In genomic region chr2:9961014-9961413, GRCh38 we compare ENCODE assay signal across 22 cellular contexts. TPM values are rescaled to one million over a fixed set of nuclear protein-coding genes. Genes with fewer than 3 reads are reported as not detected.
DNase-seq lines count a peak whose midpoint lies in the region; TF ChIP-seq lines count a peak whose summit lies in the region.
"Had no signal": no experiment of that assay in that cellular context is flagged by ENCODE, and none has a peak within 500 bp of the region (broad histone marks: within the 10 kb centered on the region; RNA-seq: fewer than 3 reads in every experiment).

No MANE protein-coding gene starts in this region.

- peaks cover 0 to 3% of the 10 kb centered on the region in 2 experiments for H3K4me1 ChIP-seq in trophoblast cell (ENCODE audit: control insufficient read depth in 1 of 2, insufficient read depth in 2 of 2, low read length in 2 of 2)
- no peaks in the 10 kb centered on the region for H3K4me1 ChIP-seq in HAP-1

- peak overlapping the region; percentile 27 for H3K4ac ChIP-seq in trophoblast cell (ENCODE audit: low read depth, low read length)

- no peak overlapping the region for H3K27ac Mint-ChIP-seq in activated naive CD8-positive, alpha-beta T cell treated with anti-CD3 and anti-CD28 coated beads for 36 hours
- H3K27ac Mint-ChIP-seq: CD14-positive monocyte had no signal

- TF ChIP-seq POLR2A in erythroblast (IDR thresholded peaks at IDR 0.05; ENCODE audit: low read length), result peak; percentile 20

- H3K4me3 Mint-ChIP-seq in activated naive CD8-positive, alpha-beta T cell treated with anti-CD3 and anti-CD28 coated beads for 36 hours, result no peak overlapping the region
- H3K4me3 Mint-ChIP-seq: CD14-positive monocyte had no signal

- peaks cover 13% of the 10 kb centered on the region for H3K27me3 Mint-ChIP-seq in activated naive CD8-positive, alpha-beta T cell treated with anti-CD3 and anti-CD28 coated beads for 36 hours

- H3K27ac ChIP-seq in trophoblast cell (ENCODE audit: low read depth, low read length), result no peak overlapping the region
- H3K27ac ChIP-seq: KMS-11, SJCRH30 had no signal

- DNase-seq in NCI-H748 (lab: John Stamatoyannopoulos, UW; ENCODE audit: unreplicated experiment), result peak; percentile 12
- DNase-seq in NCI-H748 treated with DMSO at 0.1 percent for 48 hours (lab: John Stamatoyannopoulos, UW), result no peak
- peak; percentile 54 for DNase-seq in NCI-H524 treated with DMSO at 0.1 percent for 48 hours (lab: John Stamatoyannopoulos, UW)
- DNase-seq in erythroblast (lab: John Stamatoyannopoulos, UW), result peak; percentile 92 to 96
- DNase-seq in trophoblast cell, result no peak
- no peak for DNase-seq in NOMO-1 treated with DMSO at 0.1 percent for 48 hours (lab: John Stamatoyannopoulos, UW; ENCODE audit: unreplicated experiment)
- no peak for DNase-seq in activated naive CD8-positive, alpha-beta T cell treated with anti-CD3 and anti-CD28 coated beads for 36 hours
- DNase-seq in HAP-1 (ENCODE audit: low spot score in 2 of 2), result no peak
- DNase-seq: 8988T; AML-193; DMS79; H7; NCI-H1105; NCI-H146; NCI-H2029 treated with DMSO at 0.1 percent for 48 hours; NCI-H2171 treated with DMSO at 0.1 percent for 48 hours; NCI-H526 treated with DMSO at 0.1 percent for 48 hours; NK-92 treated with Interleukin-12 subunit alpha and Interleukin-12 subunit beta, amount 100 ng/mL, for 24 hours; SJCRH30 had no signal

- H3K4me2 ChIP-seq in trophoblast cell (ENCODE audit: low read length), result no peak overlapping the region
- H3K4me2 ChIP-seq: KMS-11 had no signal

- no peak overlapping the region for H2AFZ ChIP-seq in trophoblast cell (ENCODE audit: insufficient read depth, low read length, poor library complexity)

- H3K4me3 ChIP-seq in trophoblast cell (ENCODE audit: low read depth, low read length), result no peak overlapping the region
- H3K4me3 ChIP-seq in HAP-1, result no peak overlapping the region
- H3K4me3 ChIP-seq: GM12878, SJCRH30 had no signal

- H2AK5ac ChIP-seq in trophoblast cell (ENCODE audit: low read length), result no peak overlapping the region

- no peak overlapping the region for H4K12ac ChIP-seq in trophoblast cell (ENCODE audit: low read depth, low read length)

- peaks cover 7% of the 10 kb centered on the region for H3K4me1 Mint-ChIP-seq in activated naive CD8-positive, alpha-beta T cell treated with anti-CD3 and anti-CD28 coated beads for 36 hours

- H3K36me3 Mint-ChIP-seq in activated naive CD8-positive, alpha-beta T cell treated with anti-CD3 and anti-CD28 coated beads for 36 hours, result no peaks in the 10 kb centered on the region
- H3K36me3 Mint-ChIP-seq: CD14-positive monocyte had no signal

- no peaks in the 10 kb centered on the region for H3K9me3 ChIP-seq in trophoblast cell (ENCODE audit: insufficient read depth, low read depth, low read length)
- no peaks in the 10 kb centered on the region for H3K9me3 ChIP-seq in HAP-1
- H3K9me3 ChIP-seq: SJCRH30 had no signal

- H3K9me3 Mint-ChIP-seq in activated naive CD8-positive, alpha-beta T cell treated with anti-CD3 and anti-CD28 coated beads for 36 hours, result no peaks in the 10 kb centered on the region
- H3K9me3 Mint-ChIP-seq: CD14-positive monocyte had no signal

- peaks cover 3% of the 10 kb centered on the region for H3K79me2 ChIP-seq in trophoblast cell (ENCODE audit: control insufficient read depth, insufficient read depth, low read length, poor library complexity)

- H3K9ac ChIP-seq in trophoblast cell (ENCODE audit: low read length), result no peak overlapping the region
- H3K9ac ChIP-seq: KMS-11 had no signal

- in situ Hi-C loops in HAP-1 (cut with MboI; ENCODE audit: low sequenced_read_pairs), result loop anchor here (25.0 kb wide), 1 partner anchor 124 kb away; the partner anchor contains the start of gene TAF1B

- H2BK120ac ChIP-seq in trophoblast cell (ENCODE audit: insufficient read depth, low read length, poor library complexity), result no peak overlapping the region

- H3K27me3 ChIP-seq in trophoblast cell (ENCODE audit: insufficient read depth, low read length) (no peaks in the 10 kb centered on the region), HAP-1 (ENCODE audit: low read depth) (no peaks in the 10 kb centered on the region)
- H3K27me3 ChIP-seq: SJCRH30 had no signal

- no CpG with 5 or more reads among the region's 10 CpGs for WGBS in trophoblast cell (ENCODE audit: extremely low coverage, insufficient coverage, insufficient read length)

- H4K91ac ChIP-seq in trophoblast cell (ENCODE audit: low read depth, low read length), result no peak overlapping the region

- H4K8ac ChIP-seq in trophoblast cell (ENCODE audit: low read depth, low read length), result no peak overlapping the region

- peak overlapping the region; percentile 35 for H3K18ac ChIP-seq in trophoblast cell (ENCODE audit: low read length)

- H3K79me1 ChIP-seq in trophoblast cell (ENCODE audit: low read length), result peaks cover 2% of the 10 kb centered on the region

- H3K14ac ChIP-seq in trophoblast cell (ENCODE audit: low read length), result no peak overlapping the region

- H2BK5ac ChIP-seq in trophoblast cell (ENCODE audit: low read depth, low read length, poor library complexity), result no peak overlapping the region

- no peak overlapping the region for H2BK12ac ChIP-seq in trophoblast cell (ENCODE audit: low read length)

- no peak overlapping the region for H3K23ac ChIP-seq in trophoblast cell (ENCODE audit: low read length)

- peaks cover 13 to 17% of the 10 kb centered on the region in 2 experiments for H3K36me3 ChIP-seq in trophoblast cell (ENCODE audit: control insufficient read depth in 1 of 2, insufficient read depth in 2 of 2, low read length in 2 of 2)
- peaks cover 42% of the 10 kb centered on the region for H3K36me3 ChIP-seq in HAP-1 (replicated peaks)
- H3K36me3 ChIP-seq: SJCRH30 had no signal

RNA-seq across cellular contexts. Expression of gene GRHL1, which starts 9.5 kb away (rescaled TPM):
- polyA plus RNA-seq in trophoblast cell (2013), result 83.2 and 86.1 TPM in 2 replicates
- total RNA-seq in activated naive CD8-positive, alpha-beta T cell treated with anti-CD3 and anti-CD28 coated beads for 36 hours, result under 1 TPM; 0.49 to 0.76 TPM
- polyA plus RNA-seq: CD14-positive monocyte had no signal

Comparison
In these comparisons a context has a peak if more than half of its experiments do, and no peak if none do; other contexts are left out.
1. DNase-seq: peak in NCI-H748 (single experiment), NCI-H524 treated with DMSO at 0.1 percent for 48 hours (single experiment) and erythroblast (2 of 2); none in NCI-H748 treated with DMSO at 0.1 percent for 48 hours (single experiment), trophoblast cell (0 of 2), NOMO-1 treated with DMSO at 0.1 percent for 48 hours (single experiment), activated naive CD8-positive, alpha-beta T cell treated with anti-CD3 and anti-CD28 coated beads for 36 hours (single experiment) and HAP-1 (0 of 2).